Comparison of ENCODE assay signal across 14 cellular contexts in the genomic region with DNA sequence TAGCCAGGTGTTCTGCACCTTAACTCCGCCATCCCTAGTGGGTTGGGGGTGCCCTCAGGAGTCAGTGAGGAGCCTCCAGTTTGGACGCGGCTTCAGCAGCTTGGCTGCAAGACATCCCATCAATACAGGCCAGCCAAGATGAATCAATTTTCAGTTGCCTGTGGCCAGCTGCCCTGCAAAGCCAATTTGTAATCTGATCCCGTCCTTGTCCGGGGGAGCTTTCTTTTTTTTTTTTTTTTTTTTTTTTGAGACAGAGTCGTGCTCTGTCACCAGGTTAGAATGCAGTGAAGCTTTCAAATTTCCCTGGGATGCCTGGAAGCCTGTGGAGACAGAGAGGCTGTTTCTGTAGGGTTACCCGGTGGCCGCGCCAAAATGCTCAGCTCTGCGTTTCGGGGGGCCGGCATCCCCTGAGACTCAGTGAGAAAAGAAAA.
DNase-seq lines count a peak whose midpoint lies in the region; ATAC-seq, FAIRE-seq and TF ChIP-seq lines count a peak whose summit lies in the region.
"Had no signal": no experiment of that assay in that cellular context is flagged by ENCODE, and none has a peak within 500 bp of the region (broad histone marks: within the 10 kb centered on the region; RNA-seq: fewer than 3 reads in every experiment).

No MANE protein-coding gene starts in this region.

- H3K9me3 ChIP-seq in HUES48 (ENCODE audit: control insufficient read depth, insufficient read depth, low read length) (no peaks in the 10 kb centered on the region), astrocyte (ENCODE audit: insufficient read depth, low read depth, low read length) (no peaks in the 10 kb centered on the region), PC-9 (ENCODE audit: insufficient read depth, low read depth) (0 out of 2 replicates have a peak, but pooled peaks cover 5% of the 10 kb centered on the region)
- H3K9me3 ChIP-seq: testis had no signal

- H3K27me3 ChIP-seq in HUES48 (ENCODE audit: control insufficient read depth, insufficient read depth, low read length) (no peaks in the 10 kb centered on the region), astrocyte (ENCODE audit: insufficient read depth, low read length) (no peaks in the 10 kb centered on the region), PC-9 (ENCODE audit: insufficient read depth, low read depth) (peaks cover 6% of the 10 kb centered on the region)
- H3K27me3 ChIP-seq: testis had no signal

- H3K9me3 Mint-ChIP-seq in astrocyte (ENCODE audit: unreplicated experiment), result peaks cover 2% of the 10 kb centered on the region
- H3K9me3 Mint-ChIP-seq: natural killer cell treated with Interleukin-12 subunit alpha and Interleukin-12 subunit beta and Interleukin-15 and Interleukin-18, amount 100 ng/mL, for 72 hours had no signal

- intact Hi-C loops in PC-9 (cut with micrococcal nuclease; ENCODE audit: unreplicated experiment), result no loop called here

- H3K36me3 ChIP-seq in HUES48 (ENCODE audit: control insufficient read depth, insufficient read depth, low read length) (no peaks in the 10 kb centered on the region), astrocyte (ENCODE audit: insufficient read depth, low read length) (no peaks in the 10 kb centered on the region), PC-9 (ENCODE audit: low read depth) (no peaks in the 10 kb centered on the region)

- CTCF ChIA-PET in PC-9 (lab: Charles Lee), result no interaction called here

- no peak overlapping the region for H3K9ac ChIP-seq in HUES48 (ENCODE audit: low read depth, low read length)
- H3K9ac ChIP-seq in astrocyte (ENCODE audit: low read length), result no peak overlapping the region

- no peak overlapping the region for H3K27ac Mint-ChIP-seq in astrocyte (ENCODE audit: unreplicated experiment)
- H3K27ac Mint-ChIP-seq: natural killer cell treated with Interleukin-12 subunit alpha and Interleukin-12 subunit beta and Interleukin-15 and Interleukin-18, amount 100 ng/mL, for 72 hours had no signal

- POLR2A ChIA-PET in PC-9 (lab: Charles Lee; ENCODE audit: unreplicated experiment), result no interaction called here

- H2AFZ ChIP-seq in astrocyte (ENCODE audit: low read depth, low read length) (no peak overlapping the region), PC-9 (no peak overlapping the region)

- H3K4me2 ChIP-seq in astrocyte (ENCODE audit: low read length), result peak overlapping the region; percentile 75
- no peak overlapping the region for H3K4me2 ChIP-seq in PC-9

- H3K79me2 ChIP-seq in astrocyte (ENCODE audit: insufficient read depth, low read length) (no peaks in the 10 kb centered on the region), PC-9 (ENCODE audit: low read depth) (no peaks in the 10 kb centered on the region)

- H3K4me1 Mint-ChIP-seq in astrocyte (ENCODE audit: low read depth, unreplicated experiment), result no peaks in the 10 kb centered on the region

- H3K9me2 ChIP-seq in PC-9 (ENCODE audit: insufficient read depth), result no peaks in the 10 kb centered on the region

- H3K4me3 ChIP-seq in HUES48 (ENCODE audit: low read depth, low read length) (peak overlapping the region; percentile 48), astrocyte (ENCODE audit: insufficient read depth, low read depth, low read length) (no peak overlapping the region), PC-9 (no peak overlapping the region)
- H3K4me3 ChIP-seq: dorsolateral prefrontal cortex, testis had no signal

- ATAC-seq in HG02610 (IDR thresholded peaks at IDR 0.05; ENCODE audit: unreplicated experiment) (no peak), GM21515 (IDR thresholded peaks at IDR 0.05; ENCODE audit: unreplicated experiment) (no peak)
- ATAC-seq: activated CD4-positive, CD25-positive, alpha-beta regulatory T cell treated with anti-CD3 and anti-CD28 coated beads, Interleukin-2, amount 50 U/mL, for 24 hours; natural killer cell treated with Interleukin-12 subunit alpha and Interleukin-12 subunit beta and Interleukin-15 and Interleukin-18, amount 100 ng/mL, for 72 hours had no signal

- peak overlapping the region; percentile 74 for H3K4me3 Mint-ChIP-seq in astrocyte (ENCODE audit: unreplicated experiment)
- H3K4me3 Mint-ChIP-seq: natural killer cell treated with Interleukin-12 subunit alpha and Interleukin-12 subunit beta and Interleukin-15 and Interleukin-18, amount 100 ng/mL, for 72 hours had no signal

- peak overlapping the region; percentile 61 for H3K27ac ChIP-seq in HUES48 (ENCODE audit: low read depth, low read length)
- no peak overlapping the region for H3K27ac ChIP-seq in astrocyte (ENCODE audit: low read depth, low read length)
- H3K27ac ChIP-seq in PC-9, result no peak overlapping the region
- H3K27ac ChIP-seq: dorsolateral prefrontal cortex, testis had no signal

- H3K27me3 Mint-ChIP-seq in astrocyte (ENCODE audit: low read depth, unreplicated experiment), result peaks cover 5% of the 10 kb centered on the region
- H3K27me3 Mint-ChIP-seq: natural killer cell treated with Interleukin-12 subunit alpha and Interleukin-12 subunit beta and Interleukin-15 and Interleukin-18, amount 100 ng/mL, for 72 hours had no signal

- no peak for TF ChIP-seq CTCF in astrocyte (IDR thresholded peaks at IDR 0.05; ENCODE audit: insufficient read depth, low read depth, low read length)
- TF ChIP-seq CTCF in PC-9 (conservative IDR thresholded peaks at IDR 0.05), result no peak

- FAIRE-seq in astrocyte (lab: Jason Lieb, UNC), result no peak

- no TSS peak for BruUV-seq in PC-9 (replicated peaks; lab: Mats Ljungman, UMichigan)

- peak; percentile 1 for DNase-seq in COLO668 (lab: John Stamatoyannopoulos, UW; ENCODE audit: unreplicated experiment)
- DNase-seq in astrocyte (ENCODE audit: low read depth), result peak; percentile 22
- peak; percentile 89 for DNase-seq in left kidney (ENCODE audit: low read depth, low spot score)
- DNase-seq in NCI-H446 treated with DMSO at 0.1 percent for 48 hours (lab: John Stamatoyannopoulos, UW), result no peak
- no peak for DNase-seq in PC-9
- DNase-seq: activated gamma-delta T cell treated with Interleukin-2 at 50 U/mL for 16 hours, dorsolateral prefrontal cortex, hippocampal formation, testis had no signal

- H3K4me1 ChIP-seq in HUES48 (ENCODE audit: control insufficient read depth, insufficient read depth, low read length), result peaks cover 8% of the 10 kb centered on the region
- H3K4me1 ChIP-seq in astrocyte (ENCODE audit: insufficient read depth, low read length), result peaks cover 2% of the 10 kb centered on the region
- H3K4me1 ChIP-seq in PC-9 (replicated peaks; ENCODE audit: insufficient read depth), result no peaks in the 10 kb centered on the region
- H3K4me1 ChIP-seq: testis had no signal

- H3F3A ChIP-seq in PC-9 (ENCODE audit: insufficient read depth, low read depth), result no peaks in the 10 kb centered on the region

- H3K36me3 Mint-ChIP-seq in astrocyte (ENCODE audit: low read depth, unreplicated experiment), result no peaks in the 10 kb centered on the region
- H3K36me3 Mint-ChIP-seq: natural killer cell treated with Interleukin-12 subunit alpha and Interleukin-12 subunit beta and Interleukin-15 and Interleukin-18, amount 100 ng/mL, for 72 hours had no signal

- H4K20me1 ChIP-seq in astrocyte (ENCODE audit: insufficient read depth, low read length) (no peaks in the 10 kb centered on the region), PC-9 (ENCODE audit: insufficient read depth) (no peaks in the 10 kb centered on the region)

Comparison
In these comparisons a context has a peak if more than half of its experiments do, and no peak if none do; other contexts are left out.
1. DNase-seq: peak in COLO668 (single experiment), astrocyte (single experiment) and left kidney (single experiment); none in NCI-H446 treated with DMSO at 0.1 percent for 48 hours (single experiment) and PC-9 (0 of 2).